ENCODE assay signal across 17 cellular contexts in genomic region chr11:61851128-61851899, GRCh38. TPM values are rescaled to one million over a fixed set of nuclear protein-coding genes. Genes with fewer than 3 reads are reported as not detected.
A peak's percentile ranks its signal among the peaks of the same experiment; 100 is the strongest.
DNase-seq lines count a peak whose midpoint lies in the region; ATAC-seq and TF ChIP-seq lines count a peak whose summit lies in the region.
"Had no signal": no experiment of that assay in that cellular context is flagged by ENCODE, and none has a peak within 500 bp of the region (broad histone marks: within the 10 kb centered on the region; RNA-seq: fewer than 3 reads in every experiment).

No MANE protein-coding gene starts in this region.

- no peaks in the 10 kb centered on the region for H3K27me3 Mint-ChIP-seq in brain
- H3K27me3 Mint-ChIP-seq in T-helper 2 cell treated with Interferon-gamma antibody and Interleukin-4, amounts not matched to agents 5 μg/mL and 100 μg/mL, for 36 hours (ENCODE audit: low read depth) = no peaks in the 10 kb centered on the region

- TF ChIP-seq CTCF in brain (conservative IDR thresholded peaks at IDR 0.05) = no peak

- peak; percentile 77 to 84 for ATAC-seq in left cardiac atrium
- peak; percentile 10 for ATAC-seq in sciatic nerve
- ATAC-seq: A549 had no signal

- H3K27ac Mint-ChIP-seq in brain = peak overlapping the region; percentile 57 to 89 (median 85)
- no peak overlapping the region for H3K27ac Mint-ChIP-seq in T-helper 2 cell treated with Interferon-gamma antibody and Interleukin-4, amounts not matched to agents 5 μg/mL and 100 μg/mL, for 36 hours

- intact Hi-C loops in left cardiac atrium (cut with DNase I) (loop anchor here in 1 of 2 donors (5.0 kb wide), 1 partner anchor 34 kb away; the partner anchor contains the start of gene FADS1), sciatic nerve (cut with DNase I) (no loop called here)

- H3K9me3 Mint-ChIP-seq in brain = no peaks in the 10 kb centered on the region
- H3K9me3 Mint-ChIP-seq in T-helper 2 cell treated with Interferon-gamma antibody and Interleukin-4, amounts not matched to agents 5 μg/mL and 100 μg/mL, for 36 hours = no peaks in the 10 kb centered on the region

- H3K36me3 Mint-ChIP-seq in brain = peaks cover 77% of the 10 kb centered on the region
- H3K36me3 Mint-ChIP-seq in T-helper 2 cell treated with Interferon-gamma antibody and Interleukin-4, amounts not matched to agents 5 μg/mL and 100 μg/mL, for 36 hours (ENCODE audit: low read depth) = peaks cover 58% of the 10 kb centered on the region

- H3K4me1 Mint-ChIP-seq in brain = no peaks in the 10 kb centered on the region
- H3K4me1 Mint-ChIP-seq in T-helper 2 cell treated with Interferon-gamma antibody and Interleukin-4, amounts not matched to agents 5 μg/mL and 100 μg/mL, for 36 hours (ENCODE audit: low read depth) = no peaks in the 10 kb centered on the region

- H3K4me3 Mint-ChIP-seq in brain = no peak overlapping the region
- H3K4me3 Mint-ChIP-seq in T-helper 2 cell treated with Interferon-gamma antibody and Interleukin-4, amounts not matched to agents 5 μg/mL and 100 μg/mL, for 36 hours = no peak overlapping the region

- peak; percentile 68 for DNase-seq in Ammon's horn (ENCODE audit: low spot score)
- DNase-seq in left cardiac atrium = peak; percentile 61
- no peak for DNase-seq in sciatic nerve (ENCODE audit: low spot score)
- no peak for DNase-seq in A172 (ENCODE audit: low spot score)
- DNase-seq in T-helper 2 cell treated with Interferon-gamma antibody and Interleukin-4, amounts not matched to agents 5 μg/mL and 100 μg/mL, for 36 hours (ENCODE audit: low spot score) = no peak
- DNase-seq in NCI-H2081 (lab: John Stamatoyannopoulos, UW) = no peak
- DNase-seq in NCI-H748 (lab: John Stamatoyannopoulos, UW; ENCODE audit: unreplicated experiment) = no peak
- DNase-seq: activated CD4-positive, CD25-positive, alpha-beta regulatory T cell treated with anti-CD3 and anti-CD28 coated beads, Interleukin-2, amount 50 U/mL, for 72 hours; foreskin fibroblast; NCI-H1048; NCI-H2081 treated with DMSO at 0.1 percent for 48 hours; NCI-H526; OCI-M1; ovary; T-helper 9 cell had no signal

RNA-seq across cellular contexts. Expression of gene FADS2, which starts 23.2 kb away (rescaled TPM):
- polyA plus RNA-seq in brain (ENCODE audit: insufficient read depth, low read depth, low replicate concordance) = 266 TPM
- total RNA-seq in left cardiac atrium = 10 to 100 TPM; 26.3 to 67.5 TPM
- total RNA-seq in sciatic nerve = 140 TPM
- 151 and 340 TPM in 2 replicates for total RNA-seq in A172 (2014; rRNA removed; shearing (Covaris generic))

RNA-seq across cellular contexts. Expression of gene FADS1, which starts 34.5 kb away (rescaled TPM):
- polyA plus RNA-seq in brain (ENCODE audit: insufficient read depth, low read depth, low replicate concordance) = 103 TPM
- total RNA-seq in left cardiac atrium = 10 to 100 TPM; 44.9 to 54.1 TPM
- 99.3 TPM for total RNA-seq in sciatic nerve
- 55.3 and 84.2 TPM in 2 replicates for total RNA-seq in A172 (2014; rRNA removed; shearing (Covaris generic))

RNA-seq across cellular contexts. Expression of gene FADS3, which starts 40.0 kb away (rescaled TPM):
- polyA plus RNA-seq in brain (ENCODE audit: insufficient read depth, low read depth, low replicate concordance) = 13.7 TPM
- total RNA-seq in left cardiac atrium = 10 to 100 TPM; 70.5 to 90.6 TPM
- 127 TPM for total RNA-seq in sciatic nerve
- total RNA-seq in A172 (2014; rRNA removed; shearing (Covaris generic)) = 139 and 190 TPM in 2 replicates

RNA-seq across cellular contexts. Expression of gene FEN1, which starts 58.6 kb away (rescaled TPM):
- 74.9 TPM for polyA plus RNA-seq in brain (ENCODE audit: insufficient read depth, low read depth, low replicate concordance)
- 10 to 100 TPM in 1 of 2 donors, 1 to 10 TPM in 1; 9.4 to 11.4 TPM for total RNA-seq in left cardiac atrium
- total RNA-seq in sciatic nerve = 3.7 TPM
- 131 and 139 TPM in 2 replicates for total RNA-seq in A172 (2014; rRNA removed; shearing (Covaris generic))

RNA-seq across cellular contexts. Expression of gene TMEM258, which starts 58.9 kb away (rescaled TPM):
- 370 TPM for polyA plus RNA-seq in brain (ENCODE audit: insufficient read depth, low read depth, low replicate concordance)
- total RNA-seq in left cardiac atrium (100 to 1,000 TPM; 112 to 114 TPM), sciatic nerve (96.6 TPM)
- 78.1 and 115 TPM in 2 replicates for total RNA-seq in A172 (2014; rRNA removed; shearing (Covaris generic))

Comparison
In these comparisons a context has a peak if more than half of its experiments do, and no peak if none do; other contexts are left out.
1. DNase-seq: peak in Ammon's horn (single experiment) and left cardiac atrium (single experiment); none in sciatic nerve (single experiment), A172 (single experiment), T-helper 2 cell treated with Interferon-gamma antibody and Interleukin-4, amounts not matched to agents 5 μg/mL and 100 μg/mL, for 36 hours (single experiment), NCI-H2081 (0 of 2) and NCI-H748 (single experiment).